Comparison of ENCODE assay signal across 13 cellular contexts in the genomic region with DNA sequence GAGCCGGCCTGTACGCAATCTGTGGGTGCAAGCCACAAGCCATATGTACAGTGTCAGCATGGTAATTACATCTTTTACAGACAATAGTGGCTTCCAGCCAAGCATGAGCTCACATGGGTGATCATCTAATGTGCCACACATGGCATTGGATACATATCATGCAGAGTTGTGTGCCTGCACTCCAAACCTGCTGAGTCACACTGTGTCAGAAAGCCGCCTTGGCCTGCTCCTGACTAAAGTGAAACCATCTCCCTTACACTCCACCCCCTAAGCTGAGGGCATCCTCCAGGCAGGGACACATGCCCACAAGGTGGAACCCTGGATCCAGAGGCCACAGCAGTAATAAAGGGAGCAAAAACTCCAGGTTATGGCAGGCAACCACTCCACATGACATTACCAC.
DNase-seq lines count a peak whose midpoint lies in the region; ATAC-seq and TF ChIP-seq lines count a peak whose summit lies in the region.
"Had no signal": no experiment of that assay in that cellular context is flagged by ENCODE, and none has a peak within 500 bp of the region (broad histone marks: within the 10 kb centered on the region; RNA-seq: fewer than 3 reads in every experiment).

No MANE protein-coding gene starts in this region.

- H3K4me3 Mint-ChIP-seq in T-helper 17 cell: no peak overlapping the region

- no peaks in the 10 kb centered on the region for H3K9me3 ChIP-seq in T-helper 17 cell (ENCODE audit: control insufficient read depth, low read length, poor library complexity, severe bottlenecking)
- H3K9me3 ChIP-seq: neutrophil had no signal

- H2BK5ac ChIP-seq in mesendoderm (ENCODE audit: low read length): no peak overlapping the region

- DNase-seq in NCI-H1417 (lab: John Stamatoyannopoulos, UW): peak; percentile 15 to 30 (median 16)
- no peak for DNase-seq in NCI-H1417 treated with DMSO at 0.1 percent for 48 hours (lab: John Stamatoyannopoulos, UW)
- DNase-seq in M059J (ENCODE audit: low read depth): peak; percentile 56
- peak; percentile 50 for DNase-seq in brain microvascular endothelial cell
- DNase-seq in mesendoderm: peak; percentile 84
- no peak for DNase-seq in GM13977 (ENCODE audit: low spot score)
- no peak for DNase-seq in head of caudate nucleus
- no peak for DNase-seq in T-helper 17 cell
- DNase-seq: activated T-cell treated with anti-CD3 and anti-CD28 coated beads, Interleukin-2, amount 50 U/mL, for 1 hour; cortex of kidney; stimulated activated CD4-positive, alpha-beta T cell treated with anti-CD3 and anti-CD28 coated beads, Interleukin-4, amount 100 ng/mL, for 4 hours had no signal

- H3K23ac ChIP-seq in mesendoderm (ENCODE audit: low read length): no peak overlapping the region

- H3K56ac ChIP-seq in mesendoderm (ENCODE audit: low read length): no peak overlapping the region

- no peaks in the 10 kb centered on the region for H3K27me3 Mint-ChIP-seq in T-helper 17 cell

- H4K5ac ChIP-seq in mesendoderm (ENCODE audit: low read length): no peak overlapping the region

- WGBS in mesendoderm (ENCODE audit: extremely low coverage, insufficient coverage, low lambda C conversion rate): no CpG with 5 or more reads among the region's 3 CpGs

- intact Hi-C loops in head of caudate nucleus (cut with DNase I): no loop called here

- H3K36me3 Mint-ChIP-seq in T-helper 17 cell (ENCODE audit: low read depth): no peaks in the 10 kb centered on the region

- H3K4me1 Mint-ChIP-seq in T-helper 17 cell: no peaks in the 10 kb centered on the region

- in situ Hi-C loops in brain microvascular endothelial cell (cut with HindIII; ENCODE audit: low pct_ligation_motif_present, low sequenced_read_pairs): no loop called here
- in situ Hi-C loops in GM13977 (cut with MboI; ENCODE audit: low pct_unique_long_range_greater_than_20kb, low sequenced_read_pairs, unreplicated experiment): no loop called here

- H3K27ac Mint-ChIP-seq in T-helper 17 cell: no peak overlapping the region

- H3K9ac ChIP-seq in mesendoderm (ENCODE audit: low read length): no peak overlapping the region

- H3K27ac ChIP-seq in brain microvascular endothelial cell: no peak overlapping the region
- no peak overlapping the region for H3K27ac ChIP-seq in mesendoderm (ENCODE audit: low read depth, low read length)
- H3K27ac ChIP-seq: neutrophil, tibial nerve had no signal

- H2AK5ac ChIP-seq in mesendoderm (ENCODE audit: low read length): no peak overlapping the region

- H3K4me3 ChIP-seq in brain microvascular endothelial cell (ENCODE audit: low read depth, low read length) (no peak overlapping the region), mesendoderm (ENCODE audit: low read length) (peak overlapping the region; percentile 7)
- H3K4me3 ChIP-seq: tibial nerve had no signal

- peaks cover 6% of the 10 kb centered on the region for H3K79me1 ChIP-seq in mesendoderm (ENCODE audit: low read length)

- TF ChIP-seq CTCF in brain microvascular endothelial cell (IDR thresholded peaks at IDR 0.05; ENCODE audit: low read depth, low read length, missing control alignments): no peak
- no peak for TF ChIP-seq CTCF in GM13977 (IDR thresholded peaks at IDR 0.05; ENCODE audit: extremely low read depth, insufficient read depth, missing control alignments)

- H3K27me3 ChIP-seq in brain microvascular endothelial cell (replicated peaks) (no peaks in the 10 kb centered on the region), mesendoderm (ENCODE audit: insufficient read depth, low read length, poor library complexity) (no peaks in the 10 kb centered on the region)
- H3K27me3 ChIP-seq: neutrophil, tibial nerve had no signal

- no peak overlapping the region for H3K4ac ChIP-seq in mesendoderm (ENCODE audit: low read depth, low read length)

- no peak overlapping the region for H3K18ac ChIP-seq in mesendoderm (ENCODE audit: low read length)

- no peaks in the 10 kb centered on the region for H3K79me2 ChIP-seq in mesendoderm (ENCODE audit: control insufficient read depth, insufficient read depth, low read length)

- no peaks in the 10 kb centered on the region for H3K4me1 ChIP-seq in mesendoderm (ENCODE audit: control insufficient read depth, low read depth, low read length)

- H3K4me2 ChIP-seq in mesendoderm (ENCODE audit: low read length): no peak overlapping the region

- no peak overlapping the region for H4K8ac ChIP-seq in mesendoderm (ENCODE audit: low read depth, low read length)

- H3K36me3 ChIP-seq in brain microvascular endothelial cell (replicated peaks) (no peaks in the 10 kb centered on the region), mesendoderm (ENCODE audit: control insufficient read depth, insufficient read depth, low read length) (no peaks in the 10 kb centered on the region)
- H3K36me3 ChIP-seq: neutrophil, tibial nerve had no signal

- no peak overlapping the region for H2BK120ac ChIP-seq in mesendoderm (ENCODE audit: low read depth, low read length)

- H2BK15ac ChIP-seq in mesendoderm (replicated peaks; ENCODE audit: low read depth): no peak overlapping the region

- no peak for ATAC-seq in T-helper 17 cell

Comparison
In these comparisons a context has a peak if more than half of its experiments do, and no peak if none do; other contexts are left out.
1. DNase-seq: peak in NCI-H1417 (3 of 3), M059J (single experiment), brain microvascular endothelial cell (single experiment) and mesendoderm (single experiment); none in NCI-H1417 treated with DMSO at 0.1 percent for 48 hours (single experiment), GM13977 (single experiment), head of caudate nucleus (0 of 42) and T-helper 17 cell (0 of 3).